ENCODE assay signal across 12 cellular contexts in genomic region chr1:192158181-192158580, GRCh38. TPM values are rescaled to one million over a fixed set of nuclear protein-coding genes. Genes with fewer than 3 reads are reported as not detected.
DNase-seq lines count a peak whose midpoint lies in the region; ATAC-seq and TF ChIP-seq lines count a peak whose summit lies in the region.
"Had no signal": no experiment of that assay in that cellular context is flagged by ENCODE, and none has a peak within 500 bp of the region (broad histone marks: within the 10 kb centered on the region; RNA-seq: fewer than 3 reads in every experiment).

A gene with protein sequence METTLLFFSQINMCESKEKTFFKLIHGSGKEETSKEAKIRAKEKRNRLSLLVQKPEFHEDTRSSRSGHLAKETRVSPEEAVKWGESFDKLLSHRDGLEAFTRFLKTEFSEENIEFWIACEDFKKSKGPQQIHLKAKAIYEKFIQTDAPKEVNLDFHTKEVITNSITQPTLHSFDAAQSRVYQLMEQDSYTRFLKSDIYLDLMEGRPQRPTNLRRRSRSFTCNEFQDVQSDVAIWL (plus strand): TSS chr1:192158462. CDS start chr1:192158638, 176 bp downstream.

- POLR2A ChIA-PET in A673 (lab: Charles Lee; ENCODE audit: low non-redundant PET), result no interaction called here

- CTCF ChIA-PET in A673 (lab: Charles Lee), result no interaction called here

- H2BK120ac ChIP-seq in H9 (ENCODE audit: low read depth, low read length, poor library complexity, severe bottlenecking), result no peak within 1 kb of the TSS

- no peak within 1 kb of the TSS for H3K4ac ChIP-seq in H9 (ENCODE audit: low read depth, low read length)

- peak; percentile 90 for ATAC-seq in HG03520 (IDR thresholded peaks at IDR 0.05; ENCODE audit: unreplicated experiment)
- ATAC-seq in central memory CD8-positive, alpha-beta T cell (replicated peaks; ENCODE audit: extremely low read depth, poor library complexity, severe bottlenecking), result peak; percentile 19
- ATAC-seq: stimulated activated naive CD8-positive, alpha-beta T cell treated with anti-CD3 and anti-CD28 coated beads, Interleukin-15, amount 100 ng/mL, for 72 hours had no signal

- H2AK5ac ChIP-seq in H9 (ENCODE audit: insufficient read length, low read length), result no peak within 1 kb of the TSS

- peaks cover 21% of the 10 kb centered on the region for H3K9me3 Mint-ChIP-seq in central memory CD8-positive, alpha-beta T cell
- 0 out of 5 replicates have a peak, but pooled peaks cover 0 to 2% of the 10 kb centered on the region in 2 experiments for H3K9me3 Mint-ChIP-seq in H9
- H3K9me3 Mint-ChIP-seq: stimulated activated naive CD8-positive, alpha-beta T cell treated with anti-CD3 and anti-CD28 coated beads, Interleukin-15, amount 100 ng/mL, for 72 hours had no signal

- no peaks in the 10 kb centered on the region for H3K36me3 Mint-ChIP-seq in central memory CD8-positive, alpha-beta T cell (ENCODE audit: insufficient read depth)
- H3K36me3 Mint-ChIP-seq in H9 (ENCODE audit: insufficient read depth in 1 of 3, low read depth in 3 of 3), result peaks cover 0 to 5% (median 0%) of the 10 kb centered on the region in 3 experiments; a peak in 2 of 7 replicates

- H3K9me3 ChIP-seq in A673 (ENCODE audit: low read depth, low read length, poor library complexity, severe bottlenecking) (no peaks in the 10 kb centered on the region), thyroid gland (no peaks in the 10 kb centered on the region), H9 (ENCODE audit: control insufficient read depth, low read depth, low read length) (no peaks in the 10 kb centered on the region)

- H2BK20ac ChIP-seq in H9 (ENCODE audit: low read depth, low read length, poor library complexity, severe bottlenecking), result no peak within 1 kb of the TSS

- WGBS in thyroid gland, 2 donors, result 71 to 81% methylated on average over 3 of the region's 3 CpGs
- WGBS in H9 (ENCODE audit: extremely low coverage, insufficient read length, low lambda C conversion rate), result no CpG with 5 or more reads among the region's 3 CpGs

- H3K18ac ChIP-seq in H9 (ENCODE audit: insufficient read length, low read depth, low read length), result no peak within 1 kb of the TSS

- H2AFZ ChIP-seq in H9 (ENCODE audit: low read length), result no peak within 1 kb of the TSS

- H3K79me1 ChIP-seq in H9 (ENCODE audit: insufficient read depth, low read depth, low read length, poor library complexity, severe bottlenecking), result no peaks in the 10 kb centered on the region

- TF ChIP-seq CTCF in A673 (conservative IDR thresholded peaks at IDR 0.05; ENCODE audit: low read depth, low read length) (no peak), GM20000 (IDR thresholded peaks at IDR 0.05; ENCODE audit: extremely low read depth, missing control alignments) (no peak), thyroid gland (IDR thresholded peaks at IDR 0.05) (no peak), H9 (conservative IDR thresholded peaks at IDR 0.05) (no peak)

- no peak within 1 kb of the TSS for H2BK12ac ChIP-seq in H9 (ENCODE audit: insufficient read length, low read depth, low read length)

- no peaks in the 10 kb centered on the region for H4K20me1 ChIP-seq in H9 (ENCODE audit: control insufficient read depth, insufficient read depth, insufficient read length)

- H3K23me2 ChIP-seq in H9 (ENCODE audit: insufficient read length, low read depth, low read length, poor library complexity, severe bottlenecking), result no peaks in the 10 kb centered on the region

- no peak within 1 kb of the TSS for H3K4me2 ChIP-seq in H9 (ENCODE audit: insufficient read depth, insufficient read length, low read length)

- H3K36me3 ChIP-seq in A673 (ENCODE audit: insufficient read depth, low read length, poor library complexity, severe bottlenecking), result no peaks in the 10 kb centered on the region
- no peaks in the 10 kb centered on the region for H3K36me3 ChIP-seq in thyroid gland

- intact Hi-C loops in A673 (cut with micrococcal nuclease; ENCODE audit: unreplicated experiment) (no loop called here), thyroid gland (cut with DNase I) (no loop called here)

- H3T11ph ChIP-seq in H9 (ENCODE audit: low read length), result no peak within 1 kb of the TSS

- peaks cover 21% of the 10 kb centered on the region for H3K4me1 ChIP-seq in A673 (ENCODE audit: insufficient read depth, low read length, poor library complexity, severe bottlenecking)
- no peaks in the 10 kb centered on the region for H3K4me1 ChIP-seq in thyroid gland
- H3K4me1 ChIP-seq in H9 (ENCODE audit: insufficient read depth, low read length), result no peaks in the 10 kb centered on the region

- H3K27ac Mint-ChIP-seq in central memory CD8-positive, alpha-beta T cell (ENCODE audit: low read depth), result no peak within 1 kb of the TSS
- H3K27ac Mint-ChIP-seq in H9, result no peak within 1 kb of the TSS; a peak in 1 of 7 replicates
- H3K27ac Mint-ChIP-seq: stimulated activated naive CD8-positive, alpha-beta T cell treated with anti-CD3 and anti-CD28 coated beads, Interleukin-15, amount 100 ng/mL, for 72 hours had no signal

- BruUV-seq in A673 (replicated peaks; lab: Mats Ljungman, UMichigan), result no TSS peak

- H3K9ac ChIP-seq in H9 (ENCODE audit: extremely low read depth, insufficient read length, low read length), result no peak within 1 kb of the TSS

- no peak within 1 kb of the TSS for H2BK15ac ChIP-seq in H9 (ENCODE audit: low read depth, low read length)

- H3K27me3 ChIP-seq in A673 (replicated peaks; ENCODE audit: insufficient read depth, low read depth, low read length, poor library complexity), result no peaks in the 10 kb centered on the region
- no peaks in the 10 kb centered on the region for H3K27me3 ChIP-seq in thyroid gland
- no peaks in the 10 kb centered on the region for H3K27me3 ChIP-seq in H9 (ENCODE audit: insufficient read depth, low read length)

- H3K14ac ChIP-seq in H9 (ENCODE audit: insufficient read depth, low read length), result no peak within 1 kb of the TSS

- peak within 1 kb of the TSS; percentile 47 for H3K27ac ChIP-seq in A673 (ENCODE audit: low read depth, low read length, poor library complexity, severe bottlenecking)
- no peak within 1 kb of the TSS for H3K27ac ChIP-seq in thyroid gland
- H3K27ac ChIP-seq in H9 (ENCODE audit: insufficient read length, low read depth, low read length), result no peak within 1 kb of the TSS

- H4K8ac ChIP-seq in H9 (replicated peaks; ENCODE audit: insufficient read length, low read depth, low read length), result no peak within 1 kb of the TSS

- H3K4me3 ChIP-seq in A673 (ENCODE audit: low read depth, low read length, poor library complexity, severe bottlenecking), result no peak within 1 kb of the TSS
- H3K4me3 ChIP-seq in thyroid gland (replicated peaks in 1 of 3), result no peak within 1 kb of the TSS

- no peak within 1 kb of the TSS for H3K23ac ChIP-seq in H9 (ENCODE audit: insufficient read length, low read depth, low read length)

- H3K4me1 Mint-ChIP-seq in central memory CD8-positive, alpha-beta T cell, result no peaks in the 10 kb centered on the region
- H3K4me1 Mint-ChIP-seq in H9, result peaks cover 2 to 3% of the 10 kb centered on the region in 2 experiments; a peak in 1 of 4 replicates
- H3K4me1 Mint-ChIP-seq: stimulated activated naive CD8-positive, alpha-beta T cell treated with anti-CD3 and anti-CD28 coated beads, Interleukin-15, amount 100 ng/mL, for 72 hours had no signal

- no peaks in the 10 kb centered on the region for H3K79me2 ChIP-seq in H9 (ENCODE audit: insufficient read depth, low read length)

- no peak within 1 kb of the TSS for H4K5ac ChIP-seq in H9 (ENCODE audit: insufficient read length, low read depth, low read length)

- TF ChIP-seq POLR2A in thyroid gland (IDR thresholded peaks at IDR 0.05), result no peak

- peak; percentile 30 for DNase-seq in A673 (ENCODE audit: low spot score)
- DNase-seq in GM20000 (ENCODE audit: low spot score), result peak; percentile 5
- no peak for DNase-seq in central memory CD8-positive, alpha-beta T cell (ENCODE audit: low spot score in 2 of 2)
- no peak for DNase-seq in activated gamma-delta T cell treated with Interleukin-2 at 50 U/mL for 16 hours
- DNase-seq in thyroid gland, result no peak
- no peak for DNase-seq in stimulated activated naive CD4-positive, alpha-beta T cell (lab: John Stamatoyannopoulos, UW)
- no peak for DNase-seq in H9
- DNase-seq: effector CD4-positive, alpha-beta T cell; stimulated activated naive CD8-positive, alpha-beta T cell treated with anti-CD3 and anti-CD28 coated beads, Interleukin-15, amount 100 ng/mL, for 72 hours; T1000 had no signal

- no peak within 1 kb of the TSS for H2BK5ac ChIP-seq in H9 (ENCODE audit: insufficient read length, low read length)

- no peak within 1 kb of the TSS for H3K56ac ChIP-seq in H9 (ENCODE audit: insufficient read length, low read depth, low read length)

- no peaks in the 10 kb centered on the region for H3K27me3 Mint-ChIP-seq in central memory CD8-positive, alpha-beta T cell
- H3K27me3 Mint-ChIP-seq in H9 (ENCODE audit: low read depth), result no peaks in the 10 kb centered on the region
- H3K27me3 Mint-ChIP-seq: stimulated activated naive CD8-positive, alpha-beta T cell treated with anti-CD3 and anti-CD28 coated beads, Interleukin-15, amount 100 ng/mL, for 72 hours had no signal

- H4K91ac ChIP-seq in H9 (ENCODE audit: insufficient read length, low read depth, low read length), result no peak within 1 kb of the TSS

- no peak within 1 kb of the TSS for H3K4me3 Mint-ChIP-seq in central memory CD8-positive, alpha-beta T cell
- H3K4me3 Mint-ChIP-seq in H9, result no peak within 1 kb of the TSS
- H3K4me3 Mint-ChIP-seq: stimulated activated naive CD8-positive, alpha-beta T cell treated with anti-CD3 and anti-CD28 coated beads, Interleukin-15, amount 100 ng/mL, for 72 hours had no signal

RNA-seq across cellular contexts. Expression of the gene that starts here (rescaled TPM):
- total RNA-seq in A673 (2021) (0.13 and 1.1 TPM in 2 replicates), thyroid gland (1 to 10 TPM in 3 of 4 donors, under 1 TPM in 1; 0.22 to 1.6 (median 1.3) TPM), H9 (2021) (not detected in 2 replicates)
- total RNA-seq: myocyte had no signal

Comparison
In these comparisons a context has a peak if more than half of its experiments do, and no peak if none do; other contexts are left out.
1. DNase-seq: peak in A673 (single experiment) and GM20000 (single experiment); none in central memory CD8-positive, alpha-beta T cell (0 of 2), activated gamma-delta T cell treated with Interleukin-2 at 50 U/mL for 16 hours (single experiment), thyroid gland (0 of 2), stimulated activated naive CD4-positive, alpha-beta T cell (0 of 6) and H9 (single experiment).